ENCODE assay signal across 1 cellular context in genomic region chr10:101818119-101818957, GRCh38.
A peak's percentile ranks its signal among the peaks of the same experiment; 100 is the strongest.
TF ChIP-seq lines count a peak whose summit lies in the region.

TSS of gene OGA (minus strand) at chr10:101818444. CDS start at chr10:101818022, 422 bp downstream.

TF ChIP-seq in HepG2, 621 proteins besides CTCF, POLR2A, EP300 and RAD21 (continued from another document and continues in another):
- TF ChIP-seq ARID5B (CRISPR knock-in tag; IDR thresholded peaks at IDR 0.05) = no peak
- TF ChIP-seq KMT2A (CRISPR knock-in tag; IDR thresholded peaks at IDR 0.05) = no peak; the same call in 1 of the 2 replicates
- no peak for TF ChIP-seq ATF4 (CRISPR knock-in tag; IDR thresholded peaks at IDR 0.05)
- TF ChIP-seq ZNF709 (CRISPR knock-in tag; IDR thresholded peaks at IDR 0.05) = peak; percentile 50; the same call in 1 of the 2 replicates
- no peak for TF ChIP-seq ZNF331 (CRISPR knock-in tag; IDR thresholded peaks at IDR 0.05)
- no peak for TF ChIP-seq SP1 (IDR thresholded peaks at IDR 0.05)
- TF ChIP-seq SP1 (CRISPR knock-in tag; IDR thresholded peaks at IDR 0.05) = peak; percentile 60
- TF ChIP-seq ZFX (CRISPR knock-in tag; IDR thresholded peaks at IDR 0.05; ENCODE audit: low read depth) = peak; percentile 36
- TF ChIP-seq ZNF205 (CRISPR knock-in tag; IDR thresholded peaks at IDR 0.05) = 0 out of 2 replicates have a peak, but pooled peaks have one; percentile 31
- TF ChIP-seq KIAA2018 (CRISPR knock-in tag; IDR thresholded peaks at IDR 0.05; ENCODE audit: borderline replicate concordance) = no peak
- TF ChIP-seq ZSCAN29 (CRISPR knock-in tag; conservative IDR thresholded peaks at IDR 0.05) = no peak
- TF ChIP-seq ZNF138 (CRISPR knock-in tag; IDR thresholded peaks at IDR 0.05; ENCODE audit: low read depth) = no peak; the same call in 1 of the 2 replicates
- no peak for TF ChIP-seq ZNF326 (CRISPR knock-in tag; IDR thresholded peaks at IDR 0.05; ENCODE audit: borderline replicate concordance)
- peak; percentile 24; the same call in 1 of the 2 replicates for TF ChIP-seq KAT7 (CRISPR knock-in tag; IDR thresholded peaks at IDR 0.05; ENCODE audit: borderline replicate concordance)
- TF ChIP-seq REL (CRISPR knock-in tag; conservative IDR thresholded peaks at IDR 0.05) = no peak
- no peak for TF ChIP-seq NFKBIZ (CRISPR knock-in tag; IDR thresholded peaks at IDR 0.05)
- no peak for TF ChIP-seq ZNF776 (CRISPR knock-in tag; IDR thresholded peaks at IDR 0.05)
- no peak for TF ChIP-seq ZBTB33 (CRISPR knock-in tag; IDR thresholded peaks at IDR 0.05)
- no peak for TF ChIP-seq ZNF629 (CRISPR knock-in tag; conservative IDR thresholded peaks at IDR 0.05)
- TF ChIP-seq PRPF4 (IDR thresholded peaks at IDR 0.05; ENCODE audit: low read depth, low read length, poor library complexity, severe bottlenecking) = peak; percentile 99
- TF ChIP-seq SSRP1 (CRISPR knock-in tag; IDR thresholded peaks at IDR 0.05) = peak; percentile 73; the same call in 1 of the 2 replicates
- no peak for TF ChIP-seq ZBTB4 (CRISPR knock-in tag; IDR thresholded peaks at IDR 0.05; ENCODE audit: borderline replicate concordance)
- peak; percentile 100 for TF ChIP-seq FOXK2 (IDR thresholded peaks at IDR 0.05)
- no peak for TF ChIP-seq ONECUT2 (CRISPR knock-in tag; IDR thresholded peaks at IDR 0.05)
- peak; percentile 43; the same call in 1 of the 2 replicates for TF ChIP-seq TFAP4 (IDR thresholded peaks at IDR 0.05; ENCODE audit: borderline replicate concordance, low read depth)
- TF ChIP-seq ZNF382 (CRISPR knock-in tag; IDR thresholded peaks at IDR 0.05; ENCODE audit: borderline replicate concordance) = no peak
- no peak; the same call in 1 of the 2 replicates for TF ChIP-seq NR2C2 (CRISPR knock-in tag; IDR thresholded peaks at IDR 0.05; ENCODE audit: borderline replicate concordance)
- TF ChIP-seq ELF4 (CRISPR knock-in tag; IDR thresholded peaks at IDR 0.05; ENCODE audit: borderline replicate concordance) = peak; percentile 74; the same call in 1 of the 2 replicates
- TF ChIP-seq ZNF232 (CRISPR knock-in tag; IDR thresholded peaks at IDR 0.05; ENCODE audit: borderline replicate concordance) = peak; percentile 66; the same call in 1 of the 2 replicates
- TF ChIP-seq SP5 (CRISPR knock-in tag; IDR thresholded peaks at IDR 0.05; ENCODE audit: borderline replicate concordance, low read depth) = peak; percentile 84
- peak; percentile 74 for TF ChIP-seq MEIS2 (CRISPR knock-in tag; IDR thresholded peaks at IDR 0.05)
- TF ChIP-seq ZNF670 (CRISPR knock-in tag; IDR thresholded peaks at IDR 0.05; ENCODE audit: borderline replicate concordance) = peak; percentile 84; the same call in 1 of the 2 replicates
- no peak for TF ChIP-seq ZNF564 (CRISPR knock-in tag; IDR thresholded peaks at IDR 0.05)
- TF ChIP-seq THAP8 (CRISPR knock-in tag; IDR thresholded peaks at IDR 0.05; ENCODE audit: borderline replicate concordance) = no peak
- peak; percentile 71 for TF ChIP-seq GABPB1 (CRISPR knock-in tag; IDR thresholded peaks at IDR 0.05)
- 0 out of 2 replicates have a peak, but pooled peaks have one; percentile 4 for TF ChIP-seq ATF2 (CRISPR knock-in tag; IDR thresholded peaks at IDR 0.05)
- peak; percentile 81 for TF ChIP-seq KAT8 (CRISPR knock-in tag; IDR thresholded peaks at IDR 0.05)
- no peak for TF ChIP-seq ATAD3A (CRISPR knock-in tag; IDR thresholded peaks at IDR 0.05)
